ENCODE assay signal across 8 cellular contexts in genomic region chr19:6738726-6739389, GRCh38. TPM values are rescaled to one million over a fixed set of nuclear protein-coding genes. Genes with fewer than 3 reads are reported as not detected.
DNase-seq lines count a peak whose midpoint lies in the region; ATAC-seq lines count a peak whose summit lies in the region.

No MANE protein-coding gene starts in this region.

- peak overlapping the region; percentile 89 to 98 (median 96) for H3K4me3 Mint-ChIP-seq in naive thymus-derived CD4-positive, alpha-beta T cell

- H3K27ac Mint-ChIP-seq in naive thymus-derived CD4-positive, alpha-beta T cell = peak overlapping the region; percentile 87 to 99 (median 95)

- H3K27me3 ChIP-seq in HAP-1 (ENCODE audit: low read depth) = no peaks in the 10 kb centered on the region
- H3K27me3 ChIP-seq in naive thymus-derived CD4-positive, alpha-beta T cell (ENCODE audit: control insufficient read depth in 2 of 2, insufficient read depth in 2 of 2, low read length in 2 of 2) = no peaks in the 10 kb centered on the region

- peaks cover 24 to 41% (median 37%) of the 10 kb centered on the region in 7 donors for H3K4me1 Mint-ChIP-seq in naive thymus-derived CD4-positive, alpha-beta T cell

- H3K36me3 ChIP-seq in HAP-1 (replicated peaks) = peaks cover 23% of the 10 kb centered on the region
- H3K36me3 ChIP-seq in naive thymus-derived CD4-positive, alpha-beta T cell (ENCODE audit: control insufficient read depth in 2 of 3, insufficient read depth in 3 of 3, low read length in 3 of 3) = peaks cover 0 to 5% (median 0%) of the 10 kb centered on the region in 3 experiments

- ATAC-seq in naive thymus-derived CD4-positive, alpha-beta T cell = no peak

- no peaks in the 10 kb centered on the region for H3K9me3 Mint-ChIP-seq in naive thymus-derived CD4-positive, alpha-beta T cell

- H3K4me1 ChIP-seq in HAP-1 = peaks cover 25% of the 10 kb centered on the region
- peaks cover 31 to 32% of the 10 kb centered on the region in 2 donors for H3K4me1 ChIP-seq in naive thymus-derived CD4-positive, alpha-beta T cell (ENCODE audit: control insufficient read depth in 2 of 2, insufficient read depth in 2 of 2, low read length in 2 of 2)

- H3K4me3 ChIP-seq in HAP-1 = peak overlapping the region; percentile 26
- peak overlapping the region; percentile 71 for H3K4me3 ChIP-seq in naive thymus-derived CD4-positive, alpha-beta T cell (ENCODE audit: low read length)

- peaks cover 0 to 3% (median 0%) of the 10 kb centered on the region in 5 donors for H3K27me3 Mint-ChIP-seq in naive thymus-derived CD4-positive, alpha-beta T cell

- in situ Hi-C loops in HAP-1 (cut with MboI; ENCODE audit: low sequenced_read_pairs) = loop anchor here (5.0 kb wide), 1 partner anchor 222 kb away; no protein-coding TSS in a partner anchor

- DNase-seq in HAP-1 (ENCODE audit: low spot score in 2 of 2) = peak; percentile 91 to 93
- peak; percentile 17 for DNase-seq in T-helper 9 cell
- peak; percentile 38 for DNase-seq in effector CD8-positive, alpha-beta T cell (lab: John Stamatoyannopoulos, UW)
- peak in 3 of 9 donors; percentile 31 to 47 (median 46) for DNase-seq in naive thymus-derived CD4-positive, alpha-beta T cell
- no peak for DNase-seq in NCI-H345 (lab: John Stamatoyannopoulos, UW)
- no peak for DNase-seq in NCI-H1092 treated with DMSO at 0.1 percent for 48 hours (lab: John Stamatoyannopoulos, UW)
- DNase-seq in NCI-H446 treated with DMSO at 0.1 percent for 48 hours (lab: John Stamatoyannopoulos, UW) = no peak
- no peak for DNase-seq in amniotic stem cell (lab: John Stamatoyannopoulos, UW)

- peaks cover 0 to 5% (median 0%) of the 10 kb centered on the region in 5 donors for H3K36me3 Mint-ChIP-seq in naive thymus-derived CD4-positive, alpha-beta T cell

- intact Hi-C loops in naive thymus-derived CD4-positive, alpha-beta T cell (cut with micrococcal nuclease) = loop anchor here (1.0 to 10.0 kb wide), 18 partner anchors 14 to 1182 kb away; partner anchors contain the start of genes ALKBH7 (in 1 of the 2), ARHGEF18 (in 1 of the 2), HSD11B1L (in 1 of the 2) and MICOS13 (in 1 of the 2)

- H3K27ac ChIP-seq in naive thymus-derived CD4-positive, alpha-beta T cell (ENCODE audit: low read depth, low read length) = peak overlapping the region; percentile 67

- POLR2A ChIA-PET in naive thymus-derived CD4-positive, alpha-beta T cell (lab: Charles Lee) = interaction anchor here (0.9 to 3.1 kb wide), 12 partner anchors 11 to 331 kb away, joined by 3 to 35 read pairs (median 7); partner anchors contain the start of genes SH2D3A, VAV1 and ZNF557

- H3K9me3 ChIP-seq in HAP-1 = no peaks in the 10 kb centered on the region
- no peaks in the 10 kb centered on the region for H3K9me3 ChIP-seq in naive thymus-derived CD4-positive, alpha-beta T cell (ENCODE audit: control insufficient read depth in 2 of 3, low read length in 3 of 3)

- CTCF ChIA-PET in naive thymus-derived CD4-positive, alpha-beta T cell (lab: Charles Lee) = interaction anchor here (0.6 to 2.9 kb wide), 10 partner anchors 15 to 1049 kb away, joined by 3 to 64 read pairs (median 4); partner anchors contain the start of gene VAV1

RNA-seq across cellular contexts. Expression of gene TRIP10, which starts 0.6 kb away (rescaled TPM):
- total RNA-seq in naive thymus-derived CD4-positive, alpha-beta T cell = 10 to 100 TPM in 1 of 5 experiments, 1 to 10 TPM in 4; 2.9 to 17.4 (median 5.4) TPM
- polyA plus RNA-seq in naive thymus-derived CD4-positive, alpha-beta T cell = 1 to 10 TPM in 1 of 2 donors, under 1 TPM in 1; 0.74 to 1.8 TPM

RNA-seq across cellular contexts. Expression of gene GPR108, which starts 1.5 kb away (rescaled TPM):
- 10 to 100 TPM; 36.1 to 81.6 (median 61.9) TPM for total RNA-seq in naive thymus-derived CD4-positive, alpha-beta T cell
- polyA plus RNA-seq in naive thymus-derived CD4-positive, alpha-beta T cell = 10 to 100 TPM; 70.6 to 96.5 TPM

RNA-seq across cellular contexts. Expression of gene C3, which starts 18.4 kb away (rescaled TPM):
- 1 to 10 TPM in 3 of 5 experiments, under 1 TPM in 2; 0.57 to 3.7 (median 1.8) TPM for total RNA-seq in naive thymus-derived CD4-positive, alpha-beta T cell
- not detected for polyA plus RNA-seq in naive thymus-derived CD4-positive, alpha-beta T cell

RNA-seq across cellular contexts. Expression of gene SH2D3A, which starts 28.4 kb away (rescaled TPM):
- total RNA-seq in naive thymus-derived CD4-positive, alpha-beta T cell = 10 to 100 TPM; 27.9 to 64.7 (median 57.4) TPM
- polyA plus RNA-seq in naive thymus-derived CD4-positive, alpha-beta T cell = 10 to 100 TPM; 35.2 to 60.4 TPM

RNA-seq across cellular contexts. Expression of gene VAV1, which starts 33.6 kb away (rescaled TPM):
- 100 to 1,000 TPM in 3 of 5 experiments, 10 to 100 TPM in 2; 90.5 to 132 (median 115) TPM for total RNA-seq in naive thymus-derived CD4-positive, alpha-beta T cell
- polyA plus RNA-seq in naive thymus-derived CD4-positive, alpha-beta T cell = 10 to 100 TPM; 26.2 to 41.4 TPM

Comparison
In these comparisons a context has a peak if more than half of its experiments do, and no peak if none do; other contexts are left out.
1. DNase-seq: peak in HAP-1 (2 of 2), T-helper 9 cell (single experiment) and effector CD8-positive, alpha-beta T cell (single experiment); none in NCI-H345 (single experiment), NCI-H1092 treated with DMSO at 0.1 percent for 48 hours (single experiment), NCI-H446 treated with DMSO at 0.1 percent for 48 hours (single experiment) and amniotic stem cell (single experiment).